ENCODE assay signal across 3 cellular contexts in the genomic region with DNA sequence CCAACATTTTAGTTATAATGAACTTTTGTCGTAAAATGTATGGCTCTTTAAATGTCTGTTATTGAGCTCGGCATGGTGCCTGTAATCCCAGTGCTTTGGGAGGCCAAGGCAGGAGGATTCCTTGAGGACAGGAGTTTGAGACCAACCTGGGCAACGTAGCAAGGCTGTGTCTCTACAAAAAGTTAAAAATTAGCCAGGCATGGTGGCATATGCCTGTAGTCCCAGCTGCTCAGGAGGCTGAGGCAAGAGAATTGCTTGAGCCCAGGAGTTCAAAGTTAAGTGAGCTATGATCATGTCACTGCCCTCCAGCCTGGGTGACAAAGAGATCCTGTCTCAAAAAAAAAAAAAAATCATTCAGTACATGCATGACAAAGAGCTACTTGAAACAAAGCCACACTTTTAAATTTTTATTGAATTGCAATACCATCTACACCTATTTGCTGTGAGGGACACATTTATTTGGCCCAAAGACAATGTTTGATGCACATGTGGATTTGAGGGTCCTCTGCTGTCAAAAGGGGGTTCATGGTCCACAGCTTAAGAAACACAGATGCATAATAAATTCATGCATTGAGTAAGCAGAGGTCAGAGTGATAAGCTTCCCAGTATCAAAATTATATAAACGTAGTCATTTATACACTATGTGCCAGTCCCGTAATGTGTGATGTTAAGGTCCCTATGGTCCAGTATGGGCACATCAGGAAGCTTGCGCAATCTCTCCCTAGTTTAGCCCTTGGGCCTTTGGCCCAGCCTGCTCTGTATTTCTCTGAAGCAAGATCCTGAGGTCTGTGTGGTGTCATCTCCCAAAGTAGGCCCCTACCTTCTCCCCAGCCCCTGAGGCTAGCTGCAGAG.
A peak's percentile ranks its signal among the peaks of the same experiment; 100 is the strongest.
TF ChIP-seq lines count a peak whose summit lies in the region.

No MANE protein-coding gene starts in this region.

TF ChIP-seq in A549, 52 proteins besides CTCF, POLR2A, EP300 and RAD21:
- no peak for TF ChIP-seq KDM5A (IDR thresholded peaks at IDR 0.05)
- TF ChIP-seq CEBPB (IDR thresholded peaks at IDR 0.05), result peak; percentile 81 to 93; a peak in 3 of 4 replicates

TF ChIP-seq in IMR-90, 13 proteins besides CTCF, POLR2A, EP300 and RAD21:
- TF ChIP-seq, protein P1, sequence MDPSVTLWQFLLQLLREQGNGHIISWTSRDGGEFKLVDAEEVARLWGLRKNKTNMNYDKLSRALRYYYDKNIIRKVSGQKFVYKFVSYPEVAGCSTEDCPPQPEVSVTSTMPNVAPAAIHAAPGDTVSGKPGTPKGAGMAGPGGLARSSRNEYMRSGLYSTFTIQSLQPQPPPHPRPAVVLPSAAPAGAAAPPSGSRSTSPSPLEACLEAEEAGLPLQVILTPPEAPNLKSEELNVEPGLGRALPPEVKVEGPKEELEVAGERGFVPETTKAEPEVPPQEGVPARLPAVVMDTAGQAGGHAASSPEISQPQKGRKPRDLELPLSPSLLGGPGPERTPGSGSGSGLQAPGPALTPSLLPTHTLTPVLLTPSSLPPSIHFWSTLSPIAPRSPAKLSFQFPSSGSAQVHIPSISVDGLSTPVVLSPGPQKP (IDR thresholded peaks at IDR 0.05; ENCODE audit: borderline replicate concordance, low read depth, low read length), result no peak
- TF ChIP-seq CEBPB (IDR thresholded peaks at IDR 0.05; ENCODE audit: low read depth, low read length) (peak; percentile 91), USF2 (IDR thresholded peaks at IDR 0.05; ENCODE audit: low read depth, low read length) (no peak)

TF ChIP-seq in HepG2, 621 proteins besides CTCF, POLR2A, EP300 and RAD21 (continues in another document):
- peak; percentile 65; the same call in 1 of the 2 replicates for TF ChIP-seq DPF2 (CRISPR knock-in tag; IDR thresholded peaks at IDR 0.05; ENCODE audit: borderline replicate concordance, low read depth)
- TF ChIP-seq ZNF770 (CRISPR knock-in tag; IDR thresholded peaks at IDR 0.05), result peak; percentile 99
- peak; percentile 68; the same call in 1 of the 2 replicates for TF ChIP-seq SOX5 (CRISPR knock-in tag; IDR thresholded peaks at IDR 0.05; ENCODE audit: borderline replicate concordance)
- no peak for TF ChIP-seq SUZ12 (IDR thresholded peaks at IDR 0.05; ENCODE audit: low read depth, low read length)
- peak; percentile 100 for TF ChIP-seq CEBPB (IDR thresholded peaks at IDR 0.05; ENCODE audit: borderline replicate concordance, low read depth, low read length)
- no peak for TF ChIP-seq ZSCAN25 (CRISPR knock-in tag; IDR thresholded peaks at IDR 0.05)
- TF ChIP-seq SOX13 (IDR thresholded peaks at IDR 0.05), result 0 out of 2 replicates have a peak, but pooled peaks have one; percentile 32
- peak in 1 of 2 experiments; percentile 85; a peak in 2 of 4 replicates for TF ChIP-seq SOX13 (CRISPR knock-in tag; conservative IDR thresholded peaks at IDR 0.05 in 1 of 2, IDR thresholded peaks at IDR 0.05 in 1 of 2)
- peak; percentile 36 for TF ChIP-seq TEAD3 (CRISPR knock-in tag; optimal IDR thresholded peaks at IDR 0.05; ENCODE audit: borderline replicate concordance)
- peak; percentile 35; the same call in 1 of the 2 replicates for TF ChIP-seq RXRB (CRISPR knock-in tag; IDR thresholded peaks at IDR 0.05; ENCODE audit: borderline replicate concordance)
- TF ChIP-seq, protein P2, sequence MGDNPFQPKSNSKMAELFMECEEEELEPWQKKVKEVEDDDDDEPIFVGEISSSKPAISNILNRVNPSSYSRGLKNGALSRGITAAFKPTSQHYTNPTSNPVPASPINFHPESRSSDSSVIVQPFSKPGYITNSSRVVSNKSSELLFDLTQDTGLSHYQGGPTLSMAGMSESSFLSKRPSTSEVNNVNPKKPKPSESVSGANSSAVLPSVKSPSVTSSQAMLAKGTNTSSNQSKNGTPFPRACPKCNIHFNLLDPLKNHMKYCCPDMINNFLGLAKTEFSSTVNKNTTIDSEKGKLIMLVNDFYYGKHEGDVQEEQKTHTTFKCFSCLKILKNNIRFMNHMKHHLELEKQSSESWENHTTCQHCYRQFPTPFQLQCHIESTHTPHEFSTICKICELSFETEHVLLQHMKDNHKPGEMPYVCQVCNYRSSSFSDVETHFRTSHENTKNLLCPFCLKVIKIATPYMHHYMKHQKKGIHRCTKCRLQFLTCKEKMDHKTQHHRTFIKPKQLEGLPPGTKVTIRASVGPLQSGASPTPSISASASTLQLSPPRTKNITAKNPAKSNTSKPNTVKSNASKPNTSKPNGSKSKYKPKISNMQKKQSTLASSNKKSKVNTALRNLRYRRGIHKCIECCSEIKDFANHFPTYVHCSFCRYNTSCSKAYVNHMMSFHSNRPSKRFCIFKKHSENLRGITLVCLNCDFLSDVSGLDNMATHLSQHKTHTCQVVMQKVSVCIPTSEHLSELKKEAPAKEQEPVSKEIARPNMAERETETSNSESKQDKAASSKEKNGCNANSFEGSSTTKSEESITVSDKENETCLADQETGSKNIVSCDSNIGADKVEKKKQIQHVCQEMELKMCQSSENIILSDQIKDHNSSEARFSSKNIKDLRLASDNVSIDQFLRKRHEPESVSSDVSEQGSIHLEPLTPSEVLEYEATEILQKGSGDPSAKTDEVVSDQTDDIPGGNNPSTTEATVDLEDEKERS (CRISPR knock-in tag; IDR thresholded peaks at IDR 0.05), result peak; percentile 49; the same call in 1 of the 2 replicates
- TF ChIP-seq FUBP1 (CRISPR knock-in tag; IDR thresholded peaks at IDR 0.05; ENCODE audit: borderline replicate concordance), result no peak
- TF ChIP-seq PCBP2 (optimal IDR thresholded peaks at IDR 0.05; ENCODE audit: low read depth, low read length, poor library complexity, severe bottlenecking), result no peak
- no peak for TF ChIP-seq ZBTB7A (CRISPR knock-in tag; IDR thresholded peaks at IDR 0.05)
- no peak for TF ChIP-seq ZNF660 (CRISPR knock-in tag; IDR thresholded peaks at IDR 0.05; ENCODE audit: borderline replicate concordance, low read depth)
- 0 out of 2 replicates have a peak, but pooled peaks have one; percentile 41 for TF ChIP-seq HNRNPUL1 (IDR thresholded peaks at IDR 0.05; ENCODE audit: low read depth, low read length)
- no peak for TF ChIP-seq ATF7 (IDR thresholded peaks at IDR 0.05)
- peak; percentile 28; the same call in 1 of the 2 replicates for TF ChIP-seq ATF7 (CRISPR knock-in tag; IDR thresholded peaks at IDR 0.05)
- no peak for TF ChIP-seq ZNF607 (CRISPR knock-in tag; IDR thresholded peaks at IDR 0.05; ENCODE audit: borderline replicate concordance)
- peak; percentile 22; the same call in 1 of the 2 replicates for TF ChIP-seq TBX2 (CRISPR knock-in tag; IDR thresholded peaks at IDR 0.05; ENCODE audit: borderline replicate concordance)
- no peak for TF ChIP-seq ZNF354B (CRISPR knock-in tag; IDR thresholded peaks at IDR 0.05)
- TF ChIP-seq ZNF337 (CRISPR knock-in tag; IDR thresholded peaks at IDR 0.05; ENCODE audit: borderline replicate concordance, low read depth), result no peak
- TF ChIP-seq ZBTB21 (CRISPR knock-in tag; IDR thresholded peaks at IDR 0.05), result 0 out of 2 replicates have a peak, but pooled peaks have one; percentile 38
- TF ChIP-seq HNF4G (IDR thresholded peaks at IDR 0.05; ENCODE audit: borderline replicate concordance, low read depth, low read length), result peak; percentile 52
- peak; percentile 38; the same call in 1 of the 2 replicates for TF ChIP-seq HNF4G (CRISPR knock-in tag; IDR thresholded peaks at IDR 0.05; ENCODE audit: borderline replicate concordance, low read depth)
- no peak for TF ChIP-seq SP2 (CRISPR knock-in tag; IDR thresholded peaks at IDR 0.05)
- TF ChIP-seq ESRRA (CRISPR knock-in tag; IDR thresholded peaks at IDR 0.05; ENCODE audit: low read depth), result peak; percentile 28; the same call in 1 of the 2 replicates
- TF ChIP-seq PHF20 (CRISPR knock-in tag; IDR thresholded peaks at IDR 0.05), result peak; percentile 20; the same call in 1 of the 2 replicates
- no peak for TF ChIP-seq CHD2 (IDR thresholded peaks at IDR 0.05; ENCODE audit: low read depth, low read length)
- no peak for TF ChIP-seq NFRKB (IDR thresholded peaks at IDR 0.05)
- TF ChIP-seq SALL1 (CRISPR knock-in tag; IDR thresholded peaks at IDR 0.05), result peak; percentile 72
- 0 out of 2 replicates have a peak, but pooled peaks have one; percentile 27 for TF ChIP-seq ZNF350 (CRISPR knock-in tag; IDR thresholded peaks at IDR 0.05; ENCODE audit: borderline replicate concordance, low read depth)
- TF ChIP-seq EHMT2 (IDR thresholded peaks at IDR 0.05; ENCODE audit: borderline replicate concordance, low read depth, low read length), result peak; percentile 79; the same call in 1 of the 2 replicates
- TF ChIP-seq NBN (conservative IDR thresholded peaks at IDR 0.05), result no peak
- TF ChIP-seq ZSCAN5A (CRISPR knock-in tag; IDR thresholded peaks at IDR 0.05; ENCODE audit: borderline replicate concordance), result no peak
- TF ChIP-seq KLF16 (CRISPR knock-in tag; IDR thresholded peaks at IDR 0.05), result no peak; a peak in 1 of 4 replicates
- 0 out of 2 replicates have a peak, but pooled peaks have one; percentile 48 for TF ChIP-seq CBX5 (CRISPR knock-in tag; IDR thresholded peaks at IDR 0.05; ENCODE audit: borderline replicate concordance)
- peak; percentile 96 for TF ChIP-seq RCOR2 (CRISPR knock-in tag; IDR thresholded peaks at IDR 0.05)
- TF ChIP-seq ZNF12 (CRISPR knock-in tag; IDR thresholded peaks at IDR 0.05), result peak; percentile 46; the same call in 1 of the 2 replicates
- no peak for TF ChIP-seq ZFP36L1 (CRISPR knock-in tag; IDR thresholded peaks at IDR 0.05)
- peak; percentile 96 for TF ChIP-seq HNF1A (IDR thresholded peaks at IDR 0.05; ENCODE audit: low read depth)
- peak; percentile 97 for TF ChIP-seq HNF1A (CRISPR knock-in tag; IDR thresholded peaks at IDR 0.05; ENCODE audit: borderline replicate concordance)
- TF ChIP-seq ZNF775 (CRISPR knock-in tag; IDR thresholded peaks at IDR 0.05; ENCODE audit: borderline replicate concordance), result no peak
- TF ChIP-seq ZNF460 (CRISPR knock-in tag; IDR thresholded peaks at IDR 0.05; ENCODE audit: borderline replicate concordance), result peak; percentile 33; the same call in 1 of the 2 replicates
- TF ChIP-seq ZSCAN21 (CRISPR knock-in tag; IDR thresholded peaks at IDR 0.05; ENCODE audit: borderline replicate concordance), result 0 out of 2 replicates have a peak, but pooled peaks have one; percentile 27
- TF ChIP-seq CBX2 (IDR thresholded peaks at IDR 0.05; ENCODE audit: low read depth, low read length), result no peak
- TF ChIP-seq CBX2 (CRISPR knock-in tag; IDR thresholded peaks at IDR 0.05; ENCODE audit: low read depth), result no peak
- peak; percentile 28; the same call in 1 of the 2 replicates for TF ChIP-seq MIER3 (CRISPR knock-in tag; IDR thresholded peaks at IDR 0.05; ENCODE audit: borderline replicate concordance)
